In the genomic region with DNA sequence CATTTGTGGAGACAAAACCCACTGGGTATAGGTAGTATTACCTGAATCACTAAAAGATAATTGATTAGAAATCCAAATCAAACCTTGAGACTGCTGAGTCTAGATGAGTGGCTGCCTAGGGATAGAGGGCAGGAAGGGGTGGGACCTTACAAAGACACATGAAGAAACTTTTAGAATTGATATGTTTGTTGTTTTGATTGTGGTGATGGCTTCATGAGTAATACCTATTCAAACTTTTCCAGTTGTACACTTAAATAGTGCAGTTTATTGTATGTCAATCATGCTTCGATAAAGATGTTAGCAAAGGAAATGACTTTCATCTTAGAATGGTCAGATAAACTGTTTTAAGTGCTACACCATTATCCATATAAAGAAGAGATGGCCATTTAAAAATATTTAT, we compare ENCODE assay signal across 25 cellular contexts.
"Had no signal": no experiment of that assay in that cellular context is flagged by ENCODE, and none has a peak within 500 bp of the region (broad histone marks: within the 10 kb centered on the region; RNA-seq: fewer than 3 reads in every experiment).

No MANE protein-coding gene starts in this region.

- DNase-seq: kidney; left colon; left lung; lower lobe of right lung; mammary epithelial cell; mesenchymal stem cell; naive B cell; ovary; retina; right cardiac atrium; stimulated activated CD4-positive, alpha-beta T cell treated with anti-CD3 and anti-CD28 coated beads, Interleukin-12 subunit alpha, Interleukin-12 subunit beta, amount 100 ng/mL, for 4 hours; stimulated activated CD4-positive, alpha-beta T cell treated with anti-CD3 and anti-CD28 coated beads, Interleukin-15, amount 100 ng/mL, for 24 hours; stimulated activated CD4-positive, alpha-beta T cell treated with anti-CD3 and anti-CD28 coated beads, Interleukin-2, amount 100 ng/mL, for 24 hours; stimulated activated CD4-positive, alpha-beta T cell treated with anti-CD3 and anti-CD28 coated beads, Interleukin-4, amount 100 ng/mL, for 1 hour; stimulated activated naive B cell treated with anti-CD40 and anti-IgM and Interleukin-4, amounts not matched to agents 10 μg/mL and 1 μg/mL and 100 μg/mL, for 72 hours; stimulated activated naive CD8-positive, alpha-beta T cell treated with anti-CD3 and anti-CD28 coated beads, Interleukin-15, Interleukin-2, amounts not matched to agents 100 U/mL and 50 U/mL, for 24 hours; stomach; testis; thyroid gland; transverse colon; upper lobe of left lung had no signal

- ATAC-seq: left colon; left lung; lower lobe of right lung; natural killer cell treated with Interleukin-12 subunit alpha and Interleukin-12 subunit beta and Interleukin-15 and Interleukin-18, amount 100 ng/mL, for 72 hours; right cardiac atrium; sciatic nerve; stimulated activated naive B cell treated with anti-CD40 and anti-IgM and Interleukin-4, amounts not matched to agents 10 μg/mL and 1 μg/mL and 100 μg/mL, for 72 hours; stimulated activated naive CD8-positive, alpha-beta T cell treated with anti-CD3 and anti-CD28 coated beads, Interleukin-15, Interleukin-2, amounts not matched to agents 100 U/mL and 50 U/mL, for 24 hours had no signal

- H3K27ac ChIP-seq: left lung, lower lobe of right lung, ovary, skin epidermis, stomach, testis, thyroid gland, transverse colon, upper lobe of left lung, vagina had no signal

- H3K36me3 ChIP-seq: lower lobe of right lung, ovary, stomach, thyroid gland, vagina had no signal

- FAIRE-seq: kidney had no signal

- H3K4me1 ChIP-seq: left lung, lower lobe of right lung had no signal

- H3K4me3 ChIP-seq: left lung, lower lobe of right lung, ovary, skin epidermis, stomach, testis, thyroid gland, transverse colon, upper lobe of left lung, vagina had no signal

- H3K27me3 ChIP-seq: left lung, ovary, stomach, testis, thyroid gland, transverse colon, upper lobe of left lung, vagina had no signal

- H3K9me3 ChIP-seq: ovary, testis, thyroid gland had no signal
